In genomic region chr17:4900231-4901107, GRCh38 we compare ENCODE assay signal across 9 cellular contexts. TPM values are rescaled to one million over a fixed set of nuclear protein-coding genes. Genes with fewer than 3 reads are reported as not detected.
DNase-seq lines count a peak whose midpoint lies in the region; ATAC-seq and TF ChIP-seq lines count a peak whose summit lies in the region.
"Had no signal": no experiment of that assay in that cellular context is flagged by ENCODE, and none has a peak within 500 bp of the region (broad histone marks: within the 10 kb centered on the region; RNA-seq: fewer than 3 reads in every experiment).

No MANE protein-coding gene starts in this region.

- peaks cover 10% of the 10 kb centered on the region for H4K20me1 ChIP-seq in osteoblast (ENCODE audit: insufficient read depth, low read length)

- intact Hi-C loops in activated CD4-positive, alpha-beta T cell treated with anti-CD3 and anti-CD28 coated beads, Interleukin-2, amount 10 ng/mL, durations not matched to agents 24 days and 14 days (cut with micrococcal nuclease) = loop anchor here (5.0 kb wide), 1 partner anchor 333 kb away; no protein-coding TSS in a partner anchor

- H3K27ac ChIP-seq in duodenal mucosa (ENCODE audit: low read depth, low read length) (no peak overlapping the region), osteoblast (ENCODE audit: low read depth, low read length) (no peak overlapping the region)

- DNase-seq in BJ (ENCODE audit: low read depth) = no peak
- DNase-seq in activated CD4-positive, alpha-beta T cell treated with anti-CD3 and anti-CD28 coated beads, Interleukin-2, amount 10 ng/mL, durations not matched to agents 24 days and 14 days = peak; percentile 88
- DNase-seq in osteoblast (ENCODE audit: insufficient read length, low spot score, missing footprints) = peak; percentile 80
- no peak for DNase-seq in NCI-H748 (lab: John Stamatoyannopoulos, UW; ENCODE audit: unreplicated experiment)
- no peak for DNase-seq in DMS79 (lab: John Stamatoyannopoulos, UW)
- DNase-seq in NCI-H146 (lab: John Stamatoyannopoulos, UW) = no peak
- DNase-seq: DND-41 had no signal

- peaks cover 10% of the 10 kb centered on the region for H3K36me3 ChIP-seq in BJ (ENCODE audit: control insufficient read depth, insufficient read depth, low read length)
- H3K36me3 ChIP-seq in duodenal mucosa (ENCODE audit: control insufficient read depth in 1 of 2, insufficient read depth in 2 of 2, low read length in 2 of 2) = peaks cover 14 to 16% of the 10 kb centered on the region in 2 donors
- peaks cover 17% of the 10 kb centered on the region for H3K36me3 ChIP-seq in osteoblast (ENCODE audit: insufficient read depth, low read length)

- no peaks in the 10 kb centered on the region for H3K9me3 Mint-ChIP-seq in activated CD4-positive, alpha-beta T cell treated with anti-CD3 and anti-CD28 coated beads, Interleukin-2, amount 10 ng/mL, durations not matched to agents 24 days and 14 days

- no peak overlapping the region for H2AFZ ChIP-seq in osteoblast (ENCODE audit: low read length)

- H3K36me3 Mint-ChIP-seq in activated CD4-positive, alpha-beta T cell treated with anti-CD3 and anti-CD28 coated beads, Interleukin-2, amount 10 ng/mL, durations not matched to agents 24 days and 14 days (ENCODE audit: low read depth) = peaks cover 8% of the 10 kb centered on the region

- H3K4me3 Mint-ChIP-seq in activated CD4-positive, alpha-beta T cell treated with anti-CD3 and anti-CD28 coated beads, Interleukin-2, amount 10 ng/mL, durations not matched to agents 24 days and 14 days = peak overlapping the region; percentile 89

- peak overlapping the region in 1 of 2 donors; percentile 73 for H3K9ac ChIP-seq in duodenal mucosa (ENCODE audit: low read depth in 1 of 2, low read length in 2 of 2)

- POLR2A ChIA-PET in BJ (lab: Charles Lee) = no interaction called here

- H3K4me1 Mint-ChIP-seq in activated CD4-positive, alpha-beta T cell treated with anti-CD3 and anti-CD28 coated beads, Interleukin-2, amount 10 ng/mL, durations not matched to agents 24 days and 14 days = peaks cover 22% of the 10 kb centered on the region

- H3K4me1 ChIP-seq in duodenal mucosa (ENCODE audit: control insufficient read depth in 1 of 2, insufficient read depth in 2 of 2, low read length in 2 of 2) (peaks cover 17 to 42% of the 10 kb centered on the region in 2 donors), osteoblast (ENCODE audit: insufficient read depth, low read length) (peaks cover 17% of the 10 kb centered on the region)

- no peaks in the 10 kb centered on the region for H3K79me2 ChIP-seq in osteoblast (ENCODE audit: insufficient read depth, low read length)

- peaks cover 3% of the 10 kb centered on the region for H3K27me3 Mint-ChIP-seq in activated CD4-positive, alpha-beta T cell treated with anti-CD3 and anti-CD28 coated beads, Interleukin-2, amount 10 ng/mL, durations not matched to agents 24 days and 14 days

- CTCF ChIA-PET in BJ (lab: Yijun Ruan, JAX) = interaction anchor here (0.9 to 3.6 kb wide), 10 partner anchors 8 to 334 kb away, joined by 3 to 21 read pairs (median 6); partner anchors contain the start of gene GLTPD2

- no peak for ATAC-seq in HG03521 (IDR thresholded peaks at IDR 0.05; ENCODE audit: unreplicated experiment)

- no peaks in the 10 kb centered on the region for H3K9me3 ChIP-seq in duodenal mucosa (ENCODE audit: control insufficient read depth in 1 of 2, low read length in 2 of 2)
- no peaks in the 10 kb centered on the region for H3K9me3 ChIP-seq in osteoblast (ENCODE audit: low read depth, low read length)

- no peak for TF ChIP-seq CTCF in BJ (IDR thresholded peaks at IDR 0.05; ENCODE audit: insufficient read depth, low read depth, low read length)
- TF ChIP-seq CTCF in osteoblast (IDR thresholded peaks at IDR 0.05; ENCODE audit: extremely low read depth, low read depth, low read length) = no peak

- peak overlapping the region; percentile 41 for H3K27ac Mint-ChIP-seq in activated CD4-positive, alpha-beta T cell treated with anti-CD3 and anti-CD28 coated beads, Interleukin-2, amount 10 ng/mL, durations not matched to agents 24 days and 14 days

- H3K27me3 ChIP-seq in BJ (ENCODE audit: control insufficient read depth, insufficient read depth, low read length) (no peaks in the 10 kb centered on the region), duodenal mucosa (ENCODE audit: control insufficient read depth in 1 of 2, insufficient read depth in 2 of 2, low read length in 2 of 2) (peaks cover 10 to 13% of the 10 kb centered on the region in 2 donors), osteoblast (ENCODE audit: insufficient read depth, low read length) (peaks cover 8% of the 10 kb centered on the region)

- peak overlapping the region; percentile 85 for H3K4me2 ChIP-seq in osteoblast (ENCODE audit: insufficient read depth, low read length)

- H3K4me3 ChIP-seq in BJ (ENCODE audit: low read depth, low read length) = peak overlapping the region; percentile 59
- peak overlapping the region; percentile 35 to 85 for H3K4me3 ChIP-seq in duodenal mucosa (ENCODE audit: low read depth in 1 of 2, low read length in 2 of 2)
- H3K4me3 ChIP-seq in osteoblast (ENCODE audit: insufficient read depth, low read length) = peak overlapping the region; percentile 72

RNA-seq across cellular contexts. Expression of gene C17orf107, which starts 1.1 kb away (rescaled TPM):
- polyA plus RNA-seq in BJ (2011; rRNA removed) = 3.3 and 4.5 TPM in 2 replicates
- polyA minus RNA-seq in BJ (2011; rRNA and poly(A)+ RNA removed) = 2.3 and 3.1 TPM in 2 replicates
- total RNA-seq in activated CD4-positive, alpha-beta T cell treated with anti-CD3 and anti-CD28 coated beads, Interleukin-2, amount 10 ng/mL, durations not matched to agents 24 days and 14 days = 1.4 and 1.7 TPM in 2 replicates
- total RNA-seq in osteoblast = 4.0 and 5.3 TPM in 2 replicates

RNA-seq across cellular contexts. Expression of gene CHRNE, which starts 2.4 kb away (rescaled TPM):
- polyA plus RNA-seq in BJ (2011; rRNA removed) = 0.18 and 0.36 TPM in 2 replicates
- polyA minus RNA-seq in BJ (2011; rRNA and poly(A)+ RNA removed) = 0.15 and 0.43 TPM in 2 replicates
- total RNA-seq in activated CD4-positive, alpha-beta T cell treated with anti-CD3 and anti-CD28 coated beads, Interleukin-2, amount 10 ng/mL, durations not matched to agents 24 days and 14 days = 0.42 and 0.64 TPM in 2 replicates
- 1.4 and 1.8 TPM in 2 replicates for total RNA-seq in osteoblast

RNA-seq across cellular contexts. Expression of gene GP1BA, which starts 31.6 kb away (rescaled TPM):
- not detected in 2 replicates for polyA plus RNA-seq in BJ (2011; rRNA removed)
- not detected in 2 replicates for polyA minus RNA-seq in BJ (2011; rRNA and poly(A)+ RNA removed)
- total RNA-seq in activated CD4-positive, alpha-beta T cell treated with anti-CD3 and anti-CD28 coated beads, Interleukin-2, amount 10 ng/mL, durations not matched to agents 24 days and 14 days = not detected in 2 replicates
- total RNA-seq in osteoblast = not detected in 2 replicates

RNA-seq across cellular contexts. Expression of gene SLC25A11, which starts 39.4 kb away (rescaled TPM):
- 38.5 and 70.7 TPM in 2 replicates for polyA plus RNA-seq in BJ (2011; rRNA removed)
- 41.0 and 48.4 TPM in 2 replicates for polyA minus RNA-seq in BJ (2011; rRNA and poly(A)+ RNA removed)
- total RNA-seq in activated CD4-positive, alpha-beta T cell treated with anti-CD3 and anti-CD28 coated beads, Interleukin-2, amount 10 ng/mL, durations not matched to agents 24 days and 14 days = 104 and 106 TPM in 2 replicates
- total RNA-seq in osteoblast = 43.6 and 47.4 TPM in 2 replicates

RNA-seq across cellular contexts. Expression of gene RNF167, which starts 39.6 kb away (rescaled TPM):
- polyA plus RNA-seq in BJ (2011; rRNA removed) = 69.9 and 73.5 TPM in 2 replicates
- 44.6 and 69.0 TPM in 2 replicates for polyA minus RNA-seq in BJ (2011; rRNA and poly(A)+ RNA removed)
- 119 and 125 TPM in 2 replicates for total RNA-seq in activated CD4-positive, alpha-beta T cell treated with anti-CD3 and anti-CD28 coated beads, Interleukin-2, amount 10 ng/mL, durations not matched to agents 24 days and 14 days
- total RNA-seq in osteoblast = 25.3 and 26.5 TPM in 2 replicates

Comparison
In these comparisons a context has a peak if more than half of its experiments do, and no peak if none do; other contexts are left out.
1. DNase-seq: peak in activated CD4-positive, alpha-beta T cell treated with anti-CD3 and anti-CD28 coated beads, Interleukin-2, amount 10 ng/mL, durations not matched to agents 24 days and 14 days (single experiment) and osteoblast (single experiment); none in BJ (single experiment), NCI-H748 (single experiment), DMS79 (single experiment) and NCI-H146 (single experiment).
2. Peak in every context shown above with its lines, with median percentiles within 50 percentile points of each other: H3K4me3 ChIP-seq.